1 cellular context compared by ENCODE assay signal in genomic region chr1:24966121-24966723, GRCh38.
TF ChIP-seq lines count a peak whose summit lies in the region.

No MANE protein-coding gene starts in this region.

TF ChIP-seq in GM12878, 131 proteins besides CTCF, POLR2A, EP300 and RAD21 (continued from another document):
- 0 out of 2 replicates have a peak, but pooled peaks have one; percentile 37 for TF ChIP-seq NKRF (conservative IDR thresholded peaks at IDR 0.05)
- 0 out of 2 replicates have a peak, but pooled peaks have one; percentile 45 for TF ChIP-seq RCOR1 (conservative IDR thresholded peaks at IDR 0.05; ENCODE audit: low read depth, low read length)
